In the genomic region with DNA sequence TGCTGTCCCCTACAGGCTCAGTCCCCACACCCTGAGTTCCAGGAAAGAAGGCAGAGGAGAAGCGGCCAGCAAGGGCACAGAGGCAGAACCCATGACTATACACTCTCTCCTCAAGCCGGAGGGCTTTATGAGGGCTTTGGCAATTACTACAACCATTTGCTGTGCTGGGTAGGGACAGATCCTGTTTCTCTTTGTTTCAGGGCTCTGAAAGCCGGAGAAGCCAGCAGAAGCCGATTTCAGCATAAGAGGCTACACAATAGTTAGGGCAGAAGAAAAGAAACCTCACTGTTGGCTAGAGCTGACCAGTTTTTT, we compare ENCODE assay signal across 12 cellular contexts. TPM values are rescaled to one million over a fixed set of nuclear protein-coding genes. Genes with fewer than 3 reads are reported as not detected.
DNase-seq lines count a peak whose midpoint lies in the region; ATAC-seq and TF ChIP-seq lines count a peak whose summit lies in the region.
"Had no signal": no experiment of that assay in that cellular context is flagged by ENCODE, and none has a peak within 500 bp of the region (broad histone marks: within the 10 kb centered on the region; RNA-seq: fewer than 3 reads in every experiment).

No MANE protein-coding gene starts in this region.

- peaks cover 54% of the 10 kb centered on the region for H3K36me3 Mint-ChIP-seq in activated T-cell treated with anti-CD3 and anti-CD28 coated beads, Interleukin-2, amount 50 U/mL, for 24 hours (ENCODE audit: low read depth)
- peaks cover 21% of the 10 kb centered on the region for H3K36me3 Mint-ChIP-seq in activated T-cell treated with anti-CD3 and anti-CD28 coated beads, Interleukin-2, amount 50 U/mL, for 4 hours (ENCODE audit: insufficient read depth)
- H3K36me3 Mint-ChIP-seq in chondrocyte (ENCODE audit: low read depth), result peaks cover 19% of the 10 kb centered on the region

- H3K4me1 ChIP-seq in tibial artery, result peaks cover 0 to 56% (median 42%) of the 10 kb centered on the region in 4 donors

- H3K9me3 ChIP-seq in tibial artery, result no peaks in the 10 kb centered on the region

- no peak for TF ChIP-seq CTCF in chondrocyte (IDR thresholded peaks at IDR 0.05)
- no peak for TF ChIP-seq CTCF in tibial artery (IDR thresholded peaks at IDR 0.05)

- no peaks in the 10 kb centered on the region for H3K27me3 ChIP-seq in tibial artery

- H3K27ac Mint-ChIP-seq in activated T-cell treated with anti-CD3 and anti-CD28 coated beads, Interleukin-2, amount 50 U/mL, for 24 hours, result peak overlapping the region; percentile 65
- H3K27ac Mint-ChIP-seq in chondrocyte (ENCODE audit: unreplicated experiment), result peak overlapping the region; percentile 66
- H3K27ac Mint-ChIP-seq: activated T-helper 1 cell treated with anti-CD3 and anti-CD28 coated beads, Interleukin-12 subunit alpha, Interleukin-12 subunit beta, Interleukin-2, Interleukin-4 antibody, amounts not matched to agents 30 ng/mL and 10 ng/mL and 1 ng/mL, durations not matched to agents 14 hours and 24 hours and 36 hours had no signal

- H3K4me3 ChIP-seq in tibial artery, result no peak overlapping the region
- H3K4me3 ChIP-seq: coronary artery had no signal

- intact Hi-C loops in tibial artery (cut with DNase I; ENCODE audit: low total_unique reads), result no loop called here

- no peak for ATAC-seq in activated T-cell treated with anti-CD3 and anti-CD28 coated beads, Interleukin-2, amount 50 U/mL, for 4 hours
- no peak for ATAC-seq in HG03196 (IDR thresholded peaks at IDR 0.05; ENCODE audit: unreplicated experiment)
- no peak for ATAC-seq in HG03135 (IDR thresholded peaks at IDR 0.05; ENCODE audit: unreplicated experiment)

- peaks cover 44 to 55% (median 51%) of the 10 kb centered on the region in 3 donors for H3K36me3 ChIP-seq in tibial artery

- H3K27me3 Mint-ChIP-seq in activated T-cell treated with anti-CD3 and anti-CD28 coated beads, Interleukin-2, amount 50 U/mL, for 24 hours, result no peaks in the 10 kb centered on the region
- no peaks in the 10 kb centered on the region for H3K27me3 Mint-ChIP-seq in activated T-cell treated with anti-CD3 and anti-CD28 coated beads, Interleukin-2, amount 50 U/mL, for 4 hours (ENCODE audit: low read depth)
- no peaks in the 10 kb centered on the region for H3K27me3 Mint-ChIP-seq in chondrocyte (ENCODE audit: low read depth)

- no peak for DNase-seq in activated T-cell treated with anti-CD3 and anti-CD28 coated beads, Interleukin-2, amount 50 U/mL, for 24 hours
- DNase-seq in activated T-cell treated with anti-CD3 and anti-CD28 coated beads, Interleukin-2, amount 50 U/mL, for 4 hours, result no peak
- DNase-seq in chondrocyte (ENCODE audit: low spot score), result no peak
- DNase-seq in myocyte (ENCODE audit: low read depth), result peak; percentile 28
- DNase-seq in tibial artery, result no peak
- no peak for DNase-seq in superior temporal gyrus (ENCODE audit: extremely low spot score)
- DNase-seq: hippocampal formation had no signal

- no peak overlapping the region for H3K4me3 Mint-ChIP-seq in activated T-cell treated with anti-CD3 and anti-CD28 coated beads, Interleukin-2, amount 50 U/mL, for 24 hours
- H3K4me3 Mint-ChIP-seq in activated T-cell treated with anti-CD3 and anti-CD28 coated beads, Interleukin-2, amount 50 U/mL, for 4 hours, result no peak overlapping the region
- H3K4me3 Mint-ChIP-seq in chondrocyte (ENCODE audit: unreplicated experiment), result no peak overlapping the region
- H3K4me3 Mint-ChIP-seq: activated T-helper 1 cell treated with anti-CD3 and anti-CD28 coated beads, Interleukin-12 subunit alpha, Interleukin-12 subunit beta, Interleukin-2, Interleukin-4 antibody, amounts not matched to agents 30 ng/mL and 10 ng/mL and 1 ng/mL, durations not matched to agents 14 hours and 24 hours and 36 hours had no signal

- no peaks in the 10 kb centered on the region for H3K9me3 Mint-ChIP-seq in activated T-cell treated with anti-CD3 and anti-CD28 coated beads, Interleukin-2, amount 50 U/mL, for 24 hours
- H3K9me3 Mint-ChIP-seq in activated T-cell treated with anti-CD3 and anti-CD28 coated beads, Interleukin-2, amount 50 U/mL, for 4 hours, result no peaks in the 10 kb centered on the region
- no peaks in the 10 kb centered on the region for H3K9me3 Mint-ChIP-seq in chondrocyte (ENCODE audit: low read depth)
- H3K9me3 Mint-ChIP-seq: activated T-helper 1 cell treated with anti-CD3 and anti-CD28 coated beads, Interleukin-12 subunit alpha, Interleukin-12 subunit beta, Interleukin-2, Interleukin-4 antibody, amounts not matched to agents 30 ng/mL and 10 ng/mL and 1 ng/mL, durations not matched to agents 14 hours and 24 hours and 36 hours had no signal

- H3K4me1 Mint-ChIP-seq in activated T-cell treated with anti-CD3 and anti-CD28 coated beads, Interleukin-2, amount 50 U/mL, for 24 hours (ENCODE audit: low read depth), result peaks cover 20% of the 10 kb centered on the region
- peaks cover 24% of the 10 kb centered on the region for H3K4me1 Mint-ChIP-seq in activated T-cell treated with anti-CD3 and anti-CD28 coated beads, Interleukin-2, amount 50 U/mL, for 4 hours (ENCODE audit: low read depth)
- peaks cover 47% of the 10 kb centered on the region for H3K4me1 Mint-ChIP-seq in chondrocyte (ENCODE audit: low read depth)

- peak overlapping the region; percentile 76 to 78 for H3K27ac ChIP-seq in tibial artery

RNA-seq across cellular contexts. Expression of a gene that starts 13.9 kb away (rescaled TPM):
- 1 to 10 TPM; 2.7 to 4.9 (median 3.4) TPM for total RNA-seq in activated T-cell treated with anti-CD3 and anti-CD28 coated beads, Interleukin-2, amount 50 U/mL, for 4 hours
- total RNA-seq in chondrocyte, result 0.26 to 0.56 TPM (median 0.32 TPM) in 3 replicates
- total RNA-seq in myocyte, result 0.16 and 0.72 TPM in 2 replicates
- 0.74 TPM for polyA plus RNA-seq in myocyte (2012)

RNA-seq across cellular contexts. Expression of a gene that starts 23.2 kb away (rescaled TPM):
- total RNA-seq in activated T-cell treated with anti-CD3 and anti-CD28 coated beads, Interleukin-2, amount 50 U/mL, for 4 hours, result not detected
- total RNA-seq in chondrocyte (not detected in 3 replicates), myocyte (not detected in 2 replicates)
- not detected for polyA plus RNA-seq in myocyte (2012)
- total RNA-seq: activated T-helper 1 cell treated with anti-CD3 and anti-CD28 coated beads, Interleukin-12 subunit alpha, Interleukin-12 subunit beta, Interleukin-2, Interleukin-4 antibody, amounts not matched to agents 30 ng/mL and 10 ng/mL and 1 ng/mL, durations not matched to agents 14 hours and 24 hours and 36 hours had no signal
- polyA plus RNA-seq: AG04450 had no signal

RNA-seq across cellular contexts. Expression of a gene that starts 31.7 kb away (rescaled TPM):
- total RNA-seq in activated T-cell treated with anti-CD3 and anti-CD28 coated beads, Interleukin-2, amount 50 U/mL, for 4 hours, result under 1 TPM in 2 of 3 donors, not detected in 1; 0.33 to 0.34 TPM
- total RNA-seq in chondrocyte, result not detected in 3 replicates
- total RNA-seq in myocyte, result not detected in 2 replicates
- 0.15 TPM for polyA plus RNA-seq in myocyte (2012)
- total RNA-seq: activated T-helper 1 cell treated with anti-CD3 and anti-CD28 coated beads, Interleukin-12 subunit alpha, Interleukin-12 subunit beta, Interleukin-2, Interleukin-4 antibody, amounts not matched to agents 30 ng/mL and 10 ng/mL and 1 ng/mL, durations not matched to agents 14 hours and 24 hours and 36 hours had no signal
- polyA plus RNA-seq: AG04450 had no signal

RNA-seq across cellular contexts. Expression of a gene that starts 39.5 kb away (rescaled TPM):
- 1 to 10 TPM; 3.1 to 4.8 (median 3.5) TPM for total RNA-seq in activated T-cell treated with anti-CD3 and anti-CD28 coated beads, Interleukin-2, amount 50 U/mL, for 4 hours
- total RNA-seq in chondrocyte, result 42.0 to 54.0 TPM (median 50.3 TPM) in 3 replicates
- total RNA-seq in myocyte, result 26.0 and 29.3 TPM in 2 replicates
- 34.7 TPM for polyA plus RNA-seq in myocyte (2012)
